In the genomic region with DNA sequence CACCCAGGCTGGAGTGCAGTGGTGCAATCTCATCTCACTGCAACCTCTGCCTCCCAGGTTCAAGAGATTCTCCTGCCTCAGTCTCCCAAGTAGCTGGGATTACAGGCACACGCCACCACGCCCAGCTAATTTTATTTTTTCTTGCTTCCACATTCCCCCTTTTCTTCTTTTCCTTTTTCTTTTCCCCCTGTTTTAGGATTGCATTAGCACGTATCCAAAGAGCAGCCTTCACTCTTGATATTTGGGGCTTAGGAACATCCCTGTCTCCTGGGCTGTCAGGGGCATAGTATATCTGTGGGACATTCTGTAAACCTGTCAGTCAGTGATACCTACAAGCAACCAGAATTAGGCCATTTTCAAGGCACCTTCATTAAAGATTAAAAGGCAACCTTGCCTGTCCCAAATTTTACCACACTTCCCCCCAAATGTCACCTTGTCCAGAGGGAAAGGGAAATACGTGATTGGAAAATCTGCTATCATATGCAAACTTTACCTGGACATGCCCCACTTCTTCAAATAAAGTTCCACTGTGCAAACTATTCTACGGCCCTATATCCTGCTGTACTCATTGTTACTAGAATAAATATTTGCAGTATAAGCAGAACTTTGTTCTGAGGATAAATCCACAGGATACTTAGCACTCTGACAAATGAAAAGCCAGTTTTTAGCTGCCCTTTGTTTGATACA, we compare ENCODE assay signal across 1 cellular context.
TF ChIP-seq lines count a peak whose summit lies in the region.

No MANE protein-coding gene starts in this region.

TF ChIP-seq in HepG2, 621 proteins besides CTCF, POLR2A, EP300 and RAD21 (continued from another document and continues in another):
- TF ChIP-seq HNF4G (IDR thresholded peaks at IDR 0.05; ENCODE audit: borderline replicate concordance, low read depth, low read length) (peak; percentile 87), HNF4G (CRISPR knock-in tag; IDR thresholded peaks at IDR 0.05; ENCODE audit: borderline replicate concordance, low read depth) (peak; percentile 23; the same call in 1 of the 2 replicates), TBX3 (IDR thresholded peaks at IDR 0.05; ENCODE audit: borderline replicate concordance) (peak; percentile 98), ZFP91 (CRISPR knock-in tag; IDR thresholded peaks at IDR 0.05; ENCODE audit: borderline replicate concordance) (no peak), ZBTB42 (CRISPR knock-in tag; IDR thresholded peaks at IDR 0.05) (no peak), ZFP36 (IDR thresholded peaks at IDR 0.05; ENCODE audit: borderline replicate concordance, low read depth, low read length, partially characterized antibody) (peak; percentile 78), ZFAT (CRISPR knock-in tag; conservative IDR thresholded peaks at IDR 0.05) (no peak), ZSCAN20 (CRISPR knock-in tag; IDR thresholded peaks at IDR 0.05; ENCODE audit: borderline replicate concordance) (no peak), ZNF382 (CRISPR knock-in tag; IDR thresholded peaks at IDR 0.05; ENCODE audit: borderline replicate concordance) (no peak), MBNL3 (CRISPR knock-in tag; conservative IDR thresholded peaks at IDR 0.05) (no peak), DBP (CRISPR knock-in tag; IDR thresholded peaks at IDR 0.05; ENCODE audit: not compliant biosample characterization) (no peak), RELA (CRISPR knock-in tag; IDR thresholded peaks at IDR 0.05) (no peak), NFIB (CRISPR knock-in tag; IDR thresholded peaks at IDR 0.05; ENCODE audit: borderline replicate concordance) (no peak), ZNF180 (CRISPR knock-in tag; IDR thresholded peaks at IDR 0.05; ENCODE audit: borderline replicate concordance, low read depth) (no peak), ZSCAN29 (CRISPR knock-in tag; conservative IDR thresholded peaks at IDR 0.05) (peak; percentile 79), ZNF703 (CRISPR knock-in tag; IDR thresholded peaks at IDR 0.05; ENCODE audit: borderline replicate concordance) (0 out of 2 replicates have a peak, but pooled peaks have one; percentile 7), ZSCAN22 (CRISPR knock-in tag; IDR thresholded peaks at IDR 0.05) (peak; percentile 68; the same call in 1 of the 2 replicates), RBAK (CRISPR knock-in tag; IDR thresholded peaks at IDR 0.05) (no peak), ZFP90 (CRISPR knock-in tag; IDR thresholded peaks at IDR 0.05; ENCODE audit: borderline replicate concordance) (no peak), SOX6 (IDR thresholded peaks at IDR 0.05) (no peak), SOX6 (CRISPR knock-in tag; IDR thresholded peaks at IDR 0.05) (peak; percentile 94), TRIM24 (CRISPR knock-in tag; IDR thresholded peaks at IDR 0.05) (no peak), ZNF138 (CRISPR knock-in tag; IDR thresholded peaks at IDR 0.05; ENCODE audit: low read depth) (no peak), ZNF33A (CRISPR knock-in tag; IDR thresholded peaks at IDR 0.05; ENCODE audit: borderline replicate concordance) (no peak), ZNF24 (IDR thresholded peaks at IDR 0.05) (no peak), MAFF (IDR thresholded peaks at IDR 0.05; ENCODE audit: low read depth, low read length) (peak; percentile 95), TMF1 (CRISPR knock-in tag; IDR thresholded peaks at IDR 0.05; ENCODE audit: low read depth) (no peak), ZNF280D (CRISPR knock-in tag; IDR thresholded peaks at IDR 0.05) (peak; percentile 12), SOX5 (CRISPR knock-in tag; IDR thresholded peaks at IDR 0.05; ENCODE audit: borderline replicate concordance) (peak; percentile 99), CC2D1A (CRISPR knock-in tag; IDR thresholded peaks at IDR 0.05) (no peak), SAP130 (CRISPR knock-in tag; IDR thresholded peaks at IDR 0.05; ENCODE audit: low read depth) (peak; percentile 85), ZNF800 (CRISPR knock-in tag; IDR thresholded peaks at IDR 0.05) (no peak; the same call in 1 of the 2 replicates), HMGXB4 (CRISPR knock-in tag; IDR thresholded peaks at IDR 0.05; ENCODE audit: borderline replicate concordance in 1 of 2, low read depth in 1 of 2) (peak in 1 of 2 experiments; percentile 4; a peak in 2 of 4 replicates)
- TF ChIP-seq, protein P1, sequence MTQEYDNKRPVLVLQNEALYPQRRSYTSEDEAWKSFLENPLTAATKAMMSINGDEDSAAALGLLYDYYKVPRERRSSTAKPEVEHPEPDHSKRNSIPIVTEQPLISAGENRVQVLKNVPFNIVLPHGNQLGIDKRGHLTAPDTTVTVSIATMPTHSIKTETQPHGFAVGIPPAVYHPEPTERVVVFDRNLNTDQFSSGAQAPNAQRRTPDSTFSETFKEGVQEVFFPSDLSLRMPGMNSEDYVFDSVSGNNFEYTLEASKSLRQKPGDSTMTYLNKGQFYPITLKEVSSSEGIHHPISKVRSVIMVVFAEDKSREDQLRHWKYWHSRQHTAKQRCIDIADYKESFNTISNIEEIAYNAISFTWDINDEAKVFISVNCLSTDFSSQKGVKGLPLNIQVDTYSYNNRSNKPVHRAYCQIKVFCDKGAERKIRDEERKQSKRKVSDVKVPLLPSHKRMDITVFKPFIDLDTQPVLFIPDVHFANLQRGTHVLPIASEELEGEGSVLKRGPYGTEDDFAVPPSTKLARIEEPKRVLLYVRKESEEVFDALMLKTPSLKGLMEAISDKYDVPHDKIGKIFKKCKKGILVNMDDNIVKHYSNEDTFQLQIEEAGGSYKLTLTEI (CRISPR knock-in tag; conservative IDR thresholded peaks at IDR 0.05), result no peak
- TF ChIP-seq, protein P2, sequence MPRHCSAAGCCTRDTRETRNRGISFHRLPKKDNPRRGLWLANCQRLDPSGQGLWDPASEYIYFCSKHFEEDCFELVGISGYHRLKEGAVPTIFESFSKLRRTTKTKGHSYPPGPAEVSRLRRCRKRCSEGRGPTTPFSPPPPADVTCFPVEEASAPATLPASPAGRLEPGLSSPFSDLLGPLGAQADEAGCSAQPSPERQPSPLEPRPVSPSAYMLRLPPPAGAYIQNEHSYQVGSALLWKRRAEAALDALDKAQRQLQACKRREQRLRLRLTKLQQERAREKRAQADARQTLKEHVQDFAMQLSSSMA (CRISPR knock-in tag; IDR thresholded peaks at IDR 0.05), result no peak
- TF ChIP-seq, protein P3, sequence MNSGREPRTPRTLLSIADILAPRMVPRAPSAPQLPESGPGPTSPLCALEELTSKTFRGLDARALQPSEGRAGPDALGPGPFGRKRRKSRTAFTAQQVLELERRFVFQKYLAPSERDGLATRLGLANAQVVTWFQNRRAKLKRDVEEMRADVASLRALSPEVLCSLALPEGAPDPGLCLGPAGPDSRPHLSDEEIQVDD (CRISPR knock-in tag; IDR thresholded peaks at IDR 0.05; ENCODE audit: borderline replicate concordance), result no peak
- TF ChIP-seq, protein P4, sequence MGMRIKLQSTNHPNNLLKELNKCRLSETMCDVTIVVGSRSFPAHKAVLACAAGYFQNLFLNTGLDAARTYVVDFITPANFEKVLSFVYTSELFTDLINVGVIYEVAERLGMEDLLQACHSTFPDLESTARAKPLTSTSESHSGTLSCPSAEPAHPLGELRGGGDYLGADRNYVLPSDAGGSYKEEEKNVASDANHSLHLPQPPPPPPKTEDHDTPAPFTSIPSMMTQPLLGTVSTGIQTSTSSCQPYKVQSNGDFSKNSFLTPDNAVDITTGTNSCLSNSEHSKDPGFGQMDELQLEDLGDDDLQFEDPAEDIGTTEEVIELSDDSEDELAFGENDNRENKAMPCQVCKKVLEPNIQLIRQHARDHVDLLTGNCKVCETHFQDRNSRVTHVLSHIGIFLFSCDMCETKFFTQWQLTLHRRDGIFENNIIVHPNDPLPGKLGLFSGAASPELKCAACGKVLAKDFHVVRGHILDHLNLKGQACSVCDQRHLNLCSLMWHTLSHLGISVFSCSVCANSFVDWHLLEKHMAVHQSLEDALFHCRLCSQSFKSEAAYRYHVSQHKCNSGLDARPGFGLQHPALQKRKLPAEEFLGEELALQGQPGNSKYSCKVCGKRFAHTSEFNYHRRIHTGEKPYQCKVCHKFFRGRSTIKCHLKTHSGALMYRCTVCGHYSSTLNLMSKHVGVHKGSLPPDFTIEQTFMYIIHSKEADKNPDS (CRISPR knock-in tag; IDR thresholded peaks at IDR 0.05), result no peak
- TF ChIP-seq, protein P5, sequence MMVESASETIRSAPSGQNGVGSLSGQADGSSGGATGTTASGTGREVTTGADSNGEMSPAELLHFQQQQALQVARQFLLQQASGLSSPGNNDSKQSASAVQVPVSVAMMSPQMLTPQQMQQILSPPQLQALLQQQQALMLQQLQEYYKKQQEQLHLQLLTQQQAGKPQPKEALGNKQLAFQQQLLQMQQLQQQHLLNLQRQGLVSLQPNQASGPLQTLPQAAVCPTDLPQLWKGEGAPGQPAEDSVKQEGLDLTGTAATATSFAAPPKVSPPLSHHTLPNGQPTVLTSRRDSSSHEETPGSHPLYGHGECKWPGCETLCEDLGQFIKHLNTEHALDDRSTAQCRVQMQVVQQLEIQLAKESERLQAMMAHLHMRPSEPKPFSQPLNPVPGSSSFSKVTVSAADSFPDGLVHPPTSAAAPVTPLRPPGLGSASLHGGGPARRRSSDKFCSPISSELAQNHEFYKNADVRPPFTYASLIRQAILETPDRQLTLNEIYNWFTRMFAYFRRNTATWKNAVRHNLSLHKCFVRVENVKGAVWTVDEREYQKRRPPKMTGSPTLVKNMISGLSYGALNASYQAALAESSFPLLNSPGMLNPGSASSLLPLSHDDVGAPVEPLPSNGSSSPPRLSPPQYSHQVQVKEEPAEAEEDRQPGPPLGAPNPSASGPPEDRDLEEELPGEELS (CRISPR knock-in tag; IDR thresholded peaks at IDR 0.05), result peak; percentile 97
- TF ChIP-seq, protein P6, sequence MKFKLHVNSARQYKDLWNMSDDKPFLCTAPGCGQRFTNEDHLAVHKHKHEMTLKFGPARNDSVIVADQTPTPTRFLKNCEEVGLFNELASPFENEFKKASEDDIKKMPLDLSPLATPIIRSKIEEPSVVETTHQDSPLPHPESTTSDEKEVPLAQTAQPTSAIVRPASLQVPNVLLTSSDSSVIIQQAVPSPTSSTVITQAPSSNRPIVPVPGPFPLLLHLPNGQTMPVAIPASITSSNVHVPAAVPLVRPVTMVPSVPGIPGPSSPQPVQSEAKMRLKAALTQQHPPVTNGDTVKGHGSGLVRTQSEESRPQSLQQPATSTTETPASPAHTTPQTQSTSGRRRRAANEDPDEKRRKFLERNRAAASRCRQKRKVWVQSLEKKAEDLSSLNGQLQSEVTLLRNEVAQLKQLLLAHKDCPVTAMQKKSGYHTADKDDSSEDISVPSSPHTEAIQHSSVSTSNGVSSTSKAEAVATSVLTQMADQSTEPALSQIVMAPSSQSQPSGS (CRISPR knock-in tag; IDR thresholded peaks at IDR 0.05), result peak; percentile 81; the same call in 1 of the 2 replicates
